In the genomic region with DNA sequence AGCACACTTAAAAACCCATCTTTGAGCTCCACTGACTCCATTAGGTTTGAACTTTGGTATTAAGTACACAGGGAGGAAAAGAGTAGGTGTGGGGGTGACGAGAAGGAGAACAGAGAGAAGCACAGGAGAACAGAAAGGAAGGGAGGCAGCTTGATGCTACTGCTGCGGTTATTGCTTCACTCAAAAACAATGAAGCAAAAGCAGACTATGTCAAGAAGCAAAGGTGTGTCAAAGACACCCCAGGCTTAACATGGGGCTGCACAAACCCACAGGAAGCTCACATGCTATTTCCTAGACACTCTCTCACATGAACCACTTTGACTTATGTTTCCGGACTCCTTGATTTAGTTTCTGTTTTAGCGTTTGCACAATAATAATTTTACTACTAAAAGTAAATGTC, we compare ENCODE assay signal across 8 cellular contexts.
DNase-seq lines count a peak whose midpoint lies in the region; ATAC-seq and TF ChIP-seq lines count a peak whose summit lies in the region.

No MANE protein-coding gene starts in this region.

- H3K27me3 Mint-ChIP-seq in CD8-positive, alpha-beta T cell (ENCODE audit: low read depth): no peaks in the 10 kb centered on the region
- no peaks in the 10 kb centered on the region for H3K27me3 Mint-ChIP-seq in activated naive CD8-positive, alpha-beta T cell treated with anti-CD3 and anti-CD28 coated beads, Interleukin-2, amount 10 ng/mL, durations not matched to agents 7 days and 5 days
- peaks cover 2% of the 10 kb centered on the region for H3K27me3 Mint-ChIP-seq in glutamatergic neuron (ENCODE audit: unreplicated experiment)

- H3K4me3 Mint-ChIP-seq in CD8-positive, alpha-beta T cell: peak overlapping the region; percentile 85
- H3K4me3 Mint-ChIP-seq in activated naive CD8-positive, alpha-beta T cell treated with anti-CD3 and anti-CD28 coated beads, Interleukin-2, amount 10 ng/mL, durations not matched to agents 7 days and 5 days: peak overlapping the region; percentile 82
- H3K4me3 Mint-ChIP-seq in glutamatergic neuron (ENCODE audit: unreplicated experiment): no peak overlapping the region

- peak overlapping the region; percentile 99 for H3K27ac Mint-ChIP-seq in CD8-positive, alpha-beta T cell
- peak overlapping the region; percentile 99 for H3K27ac Mint-ChIP-seq in activated naive CD8-positive, alpha-beta T cell treated with anti-CD3 and anti-CD28 coated beads, Interleukin-2, amount 10 ng/mL, durations not matched to agents 7 days and 5 days
- H3K27ac Mint-ChIP-seq in glutamatergic neuron (ENCODE audit: unreplicated experiment): no peak overlapping the region

- H3K4me3 ChIP-seq in CD8-positive, alpha-beta T cell (ENCODE audit: low read depth, low read length): peak overlapping the region; percentile 32
- no peak overlapping the region for H3K4me3 ChIP-seq in upper lobe of right lung

- H3K36me3 ChIP-seq in CD8-positive, alpha-beta T cell (ENCODE audit: insufficient read depth, low read length): no peaks in the 10 kb centered on the region
- H3K36me3 ChIP-seq in upper lobe of right lung: no peaks in the 10 kb centered on the region

- no peak for TF ChIP-seq CTCF in CD8-positive, alpha-beta T cell (IDR thresholded peaks at IDR 0.05)
- TF ChIP-seq CTCF in upper lobe of right lung (IDR thresholded peaks at IDR 0.05) (no peak), glutamatergic neuron (IDR thresholded peaks at IDR 0.05; ENCODE audit: partially characterized antibody, unreplicated experiment) (no peak)

- peak; percentile 23 to 83 (median 48) for DNase-seq in CD8-positive, alpha-beta T cell
- DNase-seq in NOMO-1 treated with dmso at 0.1 percent for 144 hours (lab: John Stamatoyannopoulos, UW; ENCODE audit: unreplicated experiment) (peak; percentile 48), upper lobe of right lung (no peak), putamen (ENCODE audit: low spot score) (no peak), glutamatergic neuron (no peak)
- DNase-seq in activated naive CD8-positive, alpha-beta T cell treated with anti-CD3 and anti-CD28 coated beads, Interleukin-2, amount 10 ng/mL, durations not matched to agents 7 days and 5 days: peak; percentile 36

- peak overlapping the region; percentile 66 for H3K27ac ChIP-seq in CD8-positive, alpha-beta T cell (ENCODE audit: low read depth, low read length)
- peak overlapping the region; percentile 1 for H3K27ac ChIP-seq in upper lobe of right lung

- H3K9me3 Mint-ChIP-seq in CD8-positive, alpha-beta T cell: peaks cover 6% of the 10 kb centered on the region
- H3K9me3 Mint-ChIP-seq in activated naive CD8-positive, alpha-beta T cell treated with anti-CD3 and anti-CD28 coated beads, Interleukin-2, amount 10 ng/mL, durations not matched to agents 7 days and 5 days: peaks cover 5% of the 10 kb centered on the region
- H3K9me3 Mint-ChIP-seq in glutamatergic neuron (ENCODE audit: unreplicated experiment): no peaks in the 10 kb centered on the region

- POLR2A ChIA-PET in CD8-positive, alpha-beta T cell (lab: Charles Lee): interaction anchor here (0.6 to 2.9 kb wide), 13 partner anchors 11 to 125 kb away, joined by 3 to 12 read pairs (median 5); no protein-coding TSS in a partner anchor
- POLR2A ChIA-PET in activated naive CD8-positive, alpha-beta T cell treated with anti-CD3 and anti-CD28 coated beads, Interleukin-2, amount 10 ng/mL, durations not matched to agents 7 days and 5 days (lab: Charles Lee): interaction anchor here (0.5 to 1.5 kb wide), 6 partner anchors 16 to 559 kb away, joined by 3 to 6 read pairs (median 4); no protein-coding TSS in a partner anchor

- peaks cover 89% of the 10 kb centered on the region for H3K4me1 Mint-ChIP-seq in CD8-positive, alpha-beta T cell (ENCODE audit: low read depth)
- H3K4me1 Mint-ChIP-seq in activated naive CD8-positive, alpha-beta T cell treated with anti-CD3 and anti-CD28 coated beads, Interleukin-2, amount 10 ng/mL, durations not matched to agents 7 days and 5 days: peaks cover 40% of the 10 kb centered on the region
- peaks cover 3% of the 10 kb centered on the region for H3K4me1 Mint-ChIP-seq in glutamatergic neuron (ENCODE audit: low read depth, unreplicated experiment)

- H3K27me3 ChIP-seq in CD8-positive, alpha-beta T cell (ENCODE audit: insufficient read depth, low read length): no peaks in the 10 kb centered on the region
- no peaks in the 10 kb centered on the region for H3K27me3 ChIP-seq in upper lobe of right lung

- intact Hi-C loops in CD8-positive, alpha-beta T cell (cut with DNase I, micrococcal nuclease): loop anchor here (2.0 to 10.0 kb wide), 6 partner anchors 14 to 1244 kb away; partner anchors contain the start of gene FHIT (in 2 of the 2)
- intact Hi-C loops in upper lobe of right lung (cut with DNase I): no loop called here

- H3K4me1 ChIP-seq in CD8-positive, alpha-beta T cell (ENCODE audit: insufficient read depth, low read length): peaks cover 85% of the 10 kb centered on the region
- no peaks in the 10 kb centered on the region for H3K4me1 ChIP-seq in upper lobe of right lung

- CTCF ChIA-PET in CD8-positive, alpha-beta T cell (lab: Charles Lee): interaction anchor here (0.7 to 1.9 kb wide), 6 partner anchors 10 to 71 kb away, joined by 3 to 6 read pairs (median 4); no protein-coding TSS in a partner anchor

- peak; percentile 96 for ATAC-seq in CD8-positive, alpha-beta T cell
- ATAC-seq in GM21723 (IDR thresholded peaks at IDR 0.05; ENCODE audit: unreplicated experiment): peak; percentile 93
- ATAC-seq in activated naive CD8-positive, alpha-beta T cell treated with anti-CD3 and anti-CD28 coated beads, Interleukin-2, amount 10 ng/mL, durations not matched to agents 7 days and 5 days (ENCODE audit: low read depth): peak; percentile 100
- peak; percentile 67 for ATAC-seq in upper lobe of right lung
- ATAC-seq in esophagus mucosa: no peak

- H3K9me3 ChIP-seq in CD8-positive, alpha-beta T cell (ENCODE audit: low read length): no peaks in the 10 kb centered on the region
- H3K9me3 ChIP-seq in upper lobe of right lung: no peaks in the 10 kb centered on the region

- H3K36me3 Mint-ChIP-seq in CD8-positive, alpha-beta T cell: peaks cover 3% of the 10 kb centered on the region
- peaks cover 22% of the 10 kb centered on the region for H3K36me3 Mint-ChIP-seq in activated naive CD8-positive, alpha-beta T cell treated with anti-CD3 and anti-CD28 coated beads, Interleukin-2, amount 10 ng/mL, durations not matched to agents 7 days and 5 days
- H3K36me3 Mint-ChIP-seq in glutamatergic neuron (ENCODE audit: unreplicated experiment): no peaks in the 10 kb centered on the region

Comparison
In these comparisons a context has a peak if more than half of its experiments do, and no peak if none do; other contexts are left out.
1. DNase-seq: peak in CD8-positive, alpha-beta T cell (7 of 7), NOMO-1 treated with dmso at 0.1 percent for 144 hours (single experiment) and activated naive CD8-positive, alpha-beta T cell treated with anti-CD3 and anti-CD28 coated beads, Interleukin-2, amount 10 ng/mL, durations not matched to agents 7 days and 5 days (single experiment); none in upper lobe of right lung (single experiment), putamen (single experiment) and glutamatergic neuron (single experiment).